8 cellular contexts compared by ENCODE assay signal in genomic region chr1:111739984-111740765, GRCh38. TPM values are rescaled to one million over a fixed set of nuclear protein-coding genes. Genes with fewer than 3 reads are reported as not detected.
DNase-seq lines count a peak whose midpoint lies in the region; ATAC-seq and TF ChIP-seq lines count a peak whose summit lies in the region.

No MANE protein-coding gene starts in this region.

- peak overlapping the region; percentile 54 for H3K27ac Mint-ChIP-seq in activated T-helper 2 cell treated with anti-CD3 and anti-CD28 coated beads, Interferon-gamma antibody, Interleukin-2, Interleukin-4, amounts not matched to agents 10 μg/mL and 5 μg/mL and 100 μg/mL, durations not matched to agents 14 hours and 24 hours and 36 hours
- peak overlapping the region; percentile 66 to 72 (median 71) for H3K27ac Mint-ChIP-seq in nephron

- peak overlapping the region; percentile 93 for H3K4me3 Mint-ChIP-seq in activated T-helper 2 cell treated with anti-CD3 and anti-CD28 coated beads, Interferon-gamma antibody, Interleukin-2, Interleukin-4, amounts not matched to agents 10 μg/mL and 5 μg/mL and 100 μg/mL, durations not matched to agents 14 hours and 24 hours and 36 hours (ENCODE audit: low read depth)
- peak overlapping the region; percentile 77 to 96 (median 92) for H3K4me3 Mint-ChIP-seq in nephron

- intact Hi-C loops in activated T-helper 2 cell treated with anti-CD3 and anti-CD28 coated beads, Interferon-gamma antibody, Interleukin-2, Interleukin-4, amounts not matched to agents 10 μg/mL and 5 μg/mL and 100 μg/mL, durations not matched to agents 14 hours and 24 hours and 36 hours (cut with micrococcal nuclease) = loop anchor here (1.0 to 10.0 kb wide), 5 partner anchors 15 to 1065 kb away; partner anchors contain the start of genes DDX20 and KCNA3

- no peaks in the 10 kb centered on the region for H3K36me3 Mint-ChIP-seq in activated T-helper 2 cell treated with anti-CD3 and anti-CD28 coated beads, Interferon-gamma antibody, Interleukin-2, Interleukin-4, amounts not matched to agents 10 μg/mL and 5 μg/mL and 100 μg/mL, durations not matched to agents 14 hours and 24 hours and 36 hours (ENCODE audit: low read depth)
- no peaks in the 10 kb centered on the region for H3K36me3 Mint-ChIP-seq in nephron (ENCODE audit: low read depth)

- peaks cover 16% of the 10 kb centered on the region for H3K4me1 Mint-ChIP-seq in activated T-helper 2 cell treated with anti-CD3 and anti-CD28 coated beads, Interferon-gamma antibody, Interleukin-2, Interleukin-4, amounts not matched to agents 10 μg/mL and 5 μg/mL and 100 μg/mL, durations not matched to agents 14 hours and 24 hours and 36 hours (ENCODE audit: low read depth)
- H3K4me1 Mint-ChIP-seq in nephron = peaks cover 6% of the 10 kb centered on the region

- DNase-seq in G401 (ENCODE audit: low spot score) (peak; percentile 86), NCI-H1105 (lab: John Stamatoyannopoulos, UW) (peak; percentile 46), germinal center (ENCODE audit: low spot score) (peak; percentile 29), superior temporal gyrus (ENCODE audit: extremely low spot score) (no peak)
- no peak for DNase-seq in activated T-helper 2 cell treated with anti-CD3 and anti-CD28 coated beads, Interferon-gamma antibody, Interleukin-2, Interleukin-4, amounts not matched to agents 10 μg/mL and 5 μg/mL and 100 μg/mL, durations not matched to agents 14 hours and 24 hours and 36 hours (ENCODE audit: low spot score)

- no peak for TF ChIP-seq CTCF in nephron (IDR thresholded peaks at IDR 0.05; ENCODE audit: unreplicated experiment in 3 of 3)

- H3K27me3 Mint-ChIP-seq in activated T-helper 2 cell treated with anti-CD3 and anti-CD28 coated beads, Interferon-gamma antibody, Interleukin-2, Interleukin-4, amounts not matched to agents 10 μg/mL and 5 μg/mL and 100 μg/mL, durations not matched to agents 14 hours and 24 hours and 36 hours (ENCODE audit: low read depth) = peaks cover 42% of the 10 kb centered on the region
- H3K27me3 Mint-ChIP-seq in nephron (ENCODE audit: low read depth) = peaks cover 30% of the 10 kb centered on the region

- ATAC-seq in HG02623 (IDR thresholded peaks at IDR 0.05; ENCODE audit: unreplicated experiment) (no peak), GM18868 (IDR thresholded peaks at IDR 0.05; ENCODE audit: unreplicated experiment) (no peak)

- in situ Hi-C loops in G401 (cut with HindIII; ENCODE audit: low sequenced_read_pairs) = no loop called here

- no peaks in the 10 kb centered on the region for H3K9me3 Mint-ChIP-seq in activated T-helper 2 cell treated with anti-CD3 and anti-CD28 coated beads, Interferon-gamma antibody, Interleukin-2, Interleukin-4, amounts not matched to agents 10 μg/mL and 5 μg/mL and 100 μg/mL, durations not matched to agents 14 hours and 24 hours and 36 hours
- no peaks in the 10 kb centered on the region for H3K9me3 Mint-ChIP-seq in nephron

RNA-seq across cellular contexts. Expression of gene INKA2, which starts 1.0 kb away (rescaled TPM):
- total RNA-seq in G401 (2014; rRNA removed; shearing (Covaris generic)) = 2.2 and 6.1 TPM in 2 replicates
- total RNA-seq in activated T-helper 2 cell treated with anti-CD3 and anti-CD28 coated beads, Interferon-gamma antibody, Interleukin-2, Interleukin-4, amounts not matched to agents 10 μg/mL and 5 μg/mL and 100 μg/mL, durations not matched to agents 14 hours and 24 hours and 36 hours = 0.43 and 2.2 TPM in 2 replicates

RNA-seq across cellular contexts. Expression of gene DDX20, which starts 15.5 kb away (rescaled TPM):
- total RNA-seq in G401 (2014; rRNA removed; shearing (Covaris generic)) = 21.8 and 37.9 TPM in 2 replicates
- 18.6 and 20.0 TPM in 2 replicates for total RNA-seq in activated T-helper 2 cell treated with anti-CD3 and anti-CD28 coated beads, Interferon-gamma antibody, Interleukin-2, Interleukin-4, amounts not matched to agents 10 μg/mL and 5 μg/mL and 100 μg/mL, durations not matched to agents 14 hours and 24 hours and 36 hours

Comparison
In these comparisons a context has a peak if more than half of its experiments do, and no peak if none do; other contexts are left out.
1. DNase-seq: peak in G401 (single experiment), NCI-H1105 (single experiment) and germinal center (single experiment); none in activated T-helper 2 cell treated with anti-CD3 and anti-CD28 coated beads, Interferon-gamma antibody, Interleukin-2, Interleukin-4, amounts not matched to agents 10 μg/mL and 5 μg/mL and 100 μg/mL, durations not matched to agents 14 hours and 24 hours and 36 hours (single experiment) and superior temporal gyrus (single experiment).